ENCODE assay signal across 8 cellular contexts in the genomic region with DNA sequence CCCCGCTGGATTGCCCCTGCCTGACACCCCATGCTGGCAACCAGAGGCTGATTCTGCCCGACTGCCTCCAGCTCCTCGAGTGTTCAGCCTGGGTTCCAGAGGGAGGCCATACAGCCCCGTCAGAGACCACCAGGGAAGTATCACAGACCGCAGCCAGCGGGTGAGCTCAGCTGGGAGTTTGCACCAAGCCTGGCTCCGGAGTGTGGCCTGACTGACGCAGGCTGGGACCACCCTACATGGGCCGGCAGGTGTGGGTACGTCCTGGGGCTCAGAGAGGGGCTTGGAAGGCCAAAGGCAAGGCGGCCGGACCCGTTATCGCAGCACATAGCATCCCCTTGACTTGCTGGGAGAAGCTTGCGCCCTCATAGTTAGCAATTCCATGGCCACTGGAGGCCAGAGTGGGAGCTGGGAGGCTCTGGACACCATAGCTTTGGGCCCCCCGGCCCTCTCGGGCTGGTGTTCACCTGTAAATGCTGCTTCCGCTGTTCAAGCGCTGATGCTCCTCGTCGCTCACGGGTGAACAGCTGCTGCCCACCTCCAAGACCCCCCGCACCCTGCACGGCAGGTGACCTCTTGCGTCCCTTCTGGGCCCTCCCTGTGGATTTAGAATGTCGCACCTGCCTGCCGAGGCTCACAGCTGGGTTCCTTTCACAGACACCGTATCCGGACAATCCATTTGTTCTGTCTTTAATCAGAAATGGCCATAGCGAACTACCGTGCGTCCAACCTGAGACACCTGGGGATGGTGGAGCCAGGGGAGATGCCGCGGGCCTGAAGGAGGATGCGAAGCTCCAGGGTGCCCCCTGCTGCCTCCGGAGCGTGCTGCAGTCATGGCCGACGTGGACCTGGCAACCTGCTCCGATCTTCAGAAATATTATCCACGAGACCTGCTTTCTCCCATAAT. TPM values are rescaled to one million over a fixed set of nuclear protein-coding genes. Genes with fewer than 3 reads are reported as not detected.
DNase-seq lines count a peak whose midpoint lies in the region; ATAC-seq and TF ChIP-seq lines count a peak whose summit lies in the region.

No MANE protein-coding gene starts in this region.

- H3K27me3 ChIP-seq in Karpas-422 (ENCODE audit: low read length): no peaks in the 10 kb centered on the region
- no peaks in the 10 kb centered on the region for H3K27me3 ChIP-seq in fibroblast of lung (ENCODE audit: control insufficient read depth, insufficient read depth, low read length)
- H3K27me3 ChIP-seq in uterus: no peaks in the 10 kb centered on the region

- TF ChIP-seq POLR2A in uterus (IDR thresholded peaks at IDR 0.05): no peak

- H3K9me2 ChIP-seq in Karpas-422 (replicated peaks; ENCODE audit: insufficient read depth, low read length) (no peaks in the 10 kb centered on the region), OCI-LY7 (ENCODE audit: insufficient read depth, low read length) (no peaks in the 10 kb centered on the region)

- DNase-seq in GM12865 (ENCODE audit: low read depth): peak; percentile 75
- DNase-seq in Karpas-422: peak; percentile 85
- DNase-seq in OCI-LY7 (ENCODE audit: low spot score): peak; percentile 43
- DNase-seq in activated T-cell treated with anti-CD3 and anti-CD28 coated beads, Interleukin-2, amount 50 U/mL, for 4 hours: peak; percentile 44
- peak; percentile 27 to 51 for DNase-seq in fibroblast of lung (ENCODE audit: low read depth in 2 of 2)
- no peak for DNase-seq in osteocyte (ENCODE audit: extremely low spot score, unreplicated experiment)
- DNase-seq in uterus: no peak

- H3K4me1 ChIP-seq in Karpas-422 (ENCODE audit: low read length): no peaks in the 10 kb centered on the region
- H3K4me1 ChIP-seq in OCI-LY7 (ENCODE audit: insufficient read depth, low read length, poor library complexity, severe bottlenecking): no peaks in the 10 kb centered on the region
- H3K4me1 ChIP-seq in fibroblast of lung (ENCODE audit: control insufficient read depth, extremely low read depth, insufficient read depth, low read length): peaks cover 4% of the 10 kb centered on the region
- no peaks in the 10 kb centered on the region for H3K4me1 ChIP-seq in uterus

- intact Hi-C loops in OCI-LY7 (cut with micrococcal nuclease; ENCODE audit: unreplicated experiment): no loop called here
- intact Hi-C loops in uterus (cut with DNase I; ENCODE audit: low total_unique reads): no loop called here

- H3K9me3 Mint-ChIP-seq in activated T-cell treated with anti-CD3 and anti-CD28 coated beads, Interleukin-2, amount 50 U/mL, for 4 hours: no peaks in the 10 kb centered on the region
- H3K9me3 Mint-ChIP-seq in osteocyte (ENCODE audit: unreplicated experiment): no peaks in the 10 kb centered on the region

- H3K4me2 ChIP-seq in Karpas-422 (ENCODE audit: low read depth, low read length, poor library complexity, severe bottlenecking) (no peak overlapping the region), OCI-LY7 (ENCODE audit: low read length) (no peak overlapping the region), fibroblast of lung (ENCODE audit: extremely low read depth, insufficient read depth, low read length) (no peak overlapping the region)

- H3K4me3 ChIP-seq in GM12865 (ENCODE audit: low read depth, low read length) (no peak overlapping the region), Karpas-422 (ENCODE audit: low read length) (no peak overlapping the region), OCI-LY7 (ENCODE audit: low read depth, low read length, poor library complexity, severe bottlenecking) (no peak overlapping the region), fibroblast of lung (replicated peaks in 1 of 4; ENCODE audit: control extremely low read depth in 1 of 4, insufficient read depth in 1 of 4, low read depth in 3 of 4, low read length in 4 of 4) (no peak overlapping the region), uterus (no peak overlapping the region)

- no TSS peak for BruUV-seq in OCI-LY7 (replicated peaks; lab: Mats Ljungman, UMichigan)

- H3K79me2 ChIP-seq in Karpas-422 (ENCODE audit: low read length) (no peaks in the 10 kb centered on the region), OCI-LY7 (ENCODE audit: insufficient read depth, low read depth, low read length) (no peaks in the 10 kb centered on the region), fibroblast of lung (ENCODE audit: control insufficient read depth, insufficient read depth, low read length) (no peaks in the 10 kb centered on the region)

- H3K9ac ChIP-seq in Karpas-422 (ENCODE audit: low read length) (no peak overlapping the region), fibroblast of lung (ENCODE audit: insufficient read depth, low read length) (no peak overlapping the region)

- TF ChIP-seq CTCF in GM12865 (IDR thresholded peaks at IDR 0.05; ENCODE audit: insufficient read depth, low read depth, low read length, missing control alignments) (peak; percentile 88), OCI-LY7 (conservative IDR thresholded peaks at IDR 0.05; ENCODE audit: low read length) (peak; percentile 82), fibroblast of lung (conservative IDR thresholded peaks at IDR 0.05 in 1 of 2, IDR thresholded peaks at IDR 0.05 in 1 of 2; ENCODE audit: low read depth in 1 of 2, low read length in 2 of 2) (peak; percentile 94 to 99), osteocyte (IDR thresholded peaks at IDR 0.05) (peak; percentile 93), uterus (IDR thresholded peaks at IDR 0.05) (peak in 1 of 4 experiments; percentile 32)

- H3K36me3 Mint-ChIP-seq in activated T-cell treated with anti-CD3 and anti-CD28 coated beads, Interleukin-2, amount 50 U/mL, for 4 hours (ENCODE audit: insufficient read depth): no peaks in the 10 kb centered on the region
- H3K36me3 Mint-ChIP-seq in osteocyte (ENCODE audit: unreplicated experiment): no peaks in the 10 kb centered on the region

- H3K4me3 Mint-ChIP-seq in activated T-cell treated with anti-CD3 and anti-CD28 coated beads, Interleukin-2, amount 50 U/mL, for 4 hours: no peak overlapping the region
- no peak overlapping the region for H3K4me3 Mint-ChIP-seq in osteocyte (ENCODE audit: unreplicated experiment)

- H4K20me1 ChIP-seq in Karpas-422 (ENCODE audit: insufficient read depth, low read depth, low read length) (no peaks in the 10 kb centered on the region), OCI-LY7 (ENCODE audit: insufficient read depth, low read length) (no peaks in the 10 kb centered on the region), fibroblast of lung (ENCODE audit: control insufficient read depth, extremely low read depth, insufficient read depth, low read length) (no peaks in the 10 kb centered on the region)

- ATAC-seq in activated T-cell treated with anti-CD3 and anti-CD28 coated beads, Interleukin-2, amount 50 U/mL, for 4 hours: peak; percentile 70 to 81
- ATAC-seq in HG03460 (IDR thresholded peaks at IDR 0.05; ENCODE audit: unreplicated experiment): no peak

- no peak overlapping the region for H3K27ac Mint-ChIP-seq in osteocyte (ENCODE audit: unreplicated experiment)

- CTCF ChIA-PET in OCI-LY7 (lab: Charles Lee; ENCODE audit: unreplicated experiment): interaction anchor here (1.1 to 1.2 kb wide), 2 partner anchors 8 to 292 kb away, joined by 3 to 4 read pairs; a partner anchor contains a TSS

- H3K36me3 ChIP-seq in Karpas-422 (ENCODE audit: insufficient read depth, low read length) (no peaks in the 10 kb centered on the region), OCI-LY7 (ENCODE audit: insufficient read depth, low read length) (no peaks in the 10 kb centered on the region), fibroblast of lung (ENCODE audit: control insufficient read depth, insufficient read depth, low read length) (no peaks in the 10 kb centered on the region), uterus (no peaks in the 10 kb centered on the region)

- POLR2A ChIA-PET in OCI-LY7 (lab: Charles Lee): interaction anchor here (0.6 to 1.5 kb wide), 2 partner anchors 8 to 18 kb away, joined by 3 read pairs; no protein-coding TSS in a partner anchor

- no peak overlapping the region for H3K27ac ChIP-seq in Karpas-422 (ENCODE audit: low read length)
- no peak overlapping the region for H3K27ac ChIP-seq in OCI-LY7 (ENCODE audit: low read depth, low read length, poor library complexity, severe bottlenecking)
- H3K27ac ChIP-seq in fibroblast of lung (ENCODE audit: insufficient read depth, low read length): no peak overlapping the region
- no peak overlapping the region for H3K27ac ChIP-seq in uterus

- H3K4me1 Mint-ChIP-seq in activated T-cell treated with anti-CD3 and anti-CD28 coated beads, Interleukin-2, amount 50 U/mL, for 4 hours (ENCODE audit: low read depth): peaks cover 2% of the 10 kb centered on the region
- peaks cover 8% of the 10 kb centered on the region for H3K4me1 Mint-ChIP-seq in osteocyte (ENCODE audit: unreplicated experiment)

- no peak overlapping the region for H2AFZ ChIP-seq in Karpas-422 (ENCODE audit: low read length)
- no peak overlapping the region for H2AFZ ChIP-seq in OCI-LY7 (ENCODE audit: low read length)
- H2AFZ ChIP-seq in fibroblast of lung (ENCODE audit: low read length): no peak overlapping the region

- H3K9me3 ChIP-seq in Karpas-422 (ENCODE audit: low read length) (no peaks in the 10 kb centered on the region), OCI-LY7 (ENCODE audit: low read length) (no peaks in the 10 kb centered on the region), fibroblast of lung (ENCODE audit: control insufficient read depth, insufficient read depth, low read depth, low read length) (no peaks in the 10 kb centered on the region), uterus (no peaks in the 10 kb centered on the region)

- H3K27me3 Mint-ChIP-seq in activated T-cell treated with anti-CD3 and anti-CD28 coated beads, Interleukin-2, amount 50 U/mL, for 4 hours (ENCODE audit: low read depth): no peaks in the 10 kb centered on the region
- peaks cover 18% of the 10 kb centered on the region for H3K27me3 Mint-ChIP-seq in osteocyte (ENCODE audit: unreplicated experiment)

RNA-seq across cellular contexts. Expression of gene SLC66A3, which starts 31.2 kb away (rescaled TPM):
- total RNA-seq in Karpas-422 (2014; rRNA removed; shearing (Covaris generic); ENCODE audit: low replicate concordance): 10.9 and 18.2 TPM in 2 replicates
- total RNA-seq in OCI-LY7 (2014; rRNA removed; shearing (Covaris generic)): 5.4 and 6.0 TPM in 2 replicates
- 8.5 and 10.0 TPM in 2 replicates for total RNA-seq in OCI-LY7 (2022)
- total RNA-seq in activated T-cell treated with anti-CD3 and anti-CD28 coated beads, Interleukin-2, amount 50 U/mL, for 4 hours: 1 to 10 TPM; 5.3 to 6.9 (median 6.7) TPM
- 31.7 and 46.5 TPM in 2 replicates for total RNA-seq in fibroblast of lung
- 33.3 and 39.8 TPM in 2 replicates for polyA plus RNA-seq in fibroblast of lung
- 20.9 and 22.9 TPM in 2 replicates for polyA plus RNA-seq in fibroblast of lung (2012)
- 32.5 and 63.8 TPM in 2 replicates for polyA minus RNA-seq in fibroblast of lung (ENCODE audit: low replicate concordance)
- total RNA-seq in osteocyte: 23.3 and 29.9 TPM in 2 replicates
- total RNA-seq in uterus: 10 to 100 TPM; 22.2 to 51.7 (median 37.7) TPM

Comparison
In these comparisons a context has a peak if more than half of its experiments do, and no peak if none do; other contexts are left out.
1. DNase-seq: peak in GM12865 (single experiment), Karpas-422 (single experiment), OCI-LY7 (single experiment), activated T-cell treated with anti-CD3 and anti-CD28 coated beads, Interleukin-2, amount 50 U/mL, for 4 hours (single experiment) and fibroblast of lung (2 of 2); none in osteocyte (single experiment) and uterus (0 of 2).